Comparison of ENCODE assay signal across 1 cellular context in genomic region chr1:201085902-201086735, GRCh38.
TF ChIP-seq lines count a peak whose summit lies in the region.

No MANE protein-coding gene starts in this region.

TF ChIP-seq in HepG2, 621 proteins besides CTCF, POLR2A, EP300 and RAD21 (continued from another document):
- peak; percentile 14; the same call in 1 of the 2 replicates for TF ChIP-seq ZNF687 (CRISPR knock-in tag; IDR thresholded peaks at IDR 0.05)
- peak; percentile 76 for TF ChIP-seq STAG1 (CRISPR knock-in tag; IDR thresholded peaks at IDR 0.05)
TF ChIP-seq in HepG2: peak in this region for 3.
